Comparison of ENCODE assay signal across 14 cellular contexts in the genomic region with DNA sequence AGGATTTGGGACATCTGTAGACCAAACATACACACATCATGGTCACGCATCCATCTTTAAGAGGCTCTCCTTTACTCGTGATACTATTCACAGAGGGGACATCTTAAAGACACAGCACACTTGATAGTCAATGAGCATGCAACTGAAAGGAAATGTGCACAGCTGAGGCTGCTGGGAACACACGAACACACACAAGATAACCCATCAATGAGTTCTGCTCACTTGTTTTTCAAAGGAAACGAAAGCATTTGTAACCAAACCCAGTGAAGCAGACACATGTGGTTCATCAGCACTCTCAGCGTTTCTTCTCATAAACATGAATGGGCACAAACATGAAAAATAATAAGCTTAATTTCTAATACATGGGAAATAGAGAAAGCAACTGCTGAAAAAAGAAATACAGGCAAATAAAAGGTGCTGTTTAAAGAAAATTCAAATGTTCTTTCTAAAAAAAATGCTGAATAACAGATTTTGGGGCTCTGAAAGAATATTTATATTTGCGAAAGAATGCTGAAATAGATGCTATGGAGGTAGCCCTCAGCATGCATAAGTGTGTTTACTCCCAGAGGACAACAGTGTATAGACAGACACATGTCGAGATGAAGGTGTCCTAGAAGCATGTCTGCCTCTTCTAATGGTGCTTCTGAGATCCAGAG. TPM values are rescaled to one million over a fixed set of nuclear protein-coding genes. Genes with fewer than 3 reads are reported as not detected.
DNase-seq lines count a peak whose midpoint lies in the region; ATAC-seq lines count a peak whose summit lies in the region.
"Had no signal": no experiment of that assay in that cellular context is flagged by ENCODE, and none has a peak within 500 bp of the region (broad histone marks: within the 10 kb centered on the region; RNA-seq: fewer than 3 reads in every experiment).

No MANE protein-coding gene starts in this region.

- H3K4me1 Mint-ChIP-seq in activated naive CD8-positive, alpha-beta T cell treated with anti-CD3 and anti-CD28 coated beads, Interleukin-2, amount 10 ng/mL, durations not matched to agents 7 days and 5 days, result peaks cover 7% of the 10 kb centered on the region
- peaks cover 2% of the 10 kb centered on the region for H3K4me1 Mint-ChIP-seq in activated naive CD8-positive, alpha-beta T cell treated with anti-CD3 and anti-CD28 coated beads, Interleukin-2, amount 50 U/mL, for 24 hours

- POLR2A ChIA-PET in activated naive CD8-positive, alpha-beta T cell treated with anti-CD3 and anti-CD28 coated beads, Interleukin-2, amount 10 ng/mL, durations not matched to agents 7 days and 5 days (lab: Charles Lee), result no interaction called here

- H3K36me3 Mint-ChIP-seq in activated naive CD8-positive, alpha-beta T cell treated with anti-CD3 and anti-CD28 coated beads, Interleukin-2, amount 10 ng/mL, durations not matched to agents 7 days and 5 days, result peaks cover 4% of the 10 kb centered on the region
- peaks cover 5% of the 10 kb centered on the region for H3K36me3 Mint-ChIP-seq in activated naive CD8-positive, alpha-beta T cell treated with anti-CD3 and anti-CD28 coated beads, Interleukin-2, amount 50 U/mL, for 24 hours (ENCODE audit: low read depth)
- H3K36me3 Mint-ChIP-seq: activated CD4-positive, alpha-beta memory T cell treated with anti-CD3 and anti-CD28 coated beads for 36 hours had no signal

- peak overlapping the region; percentile 18 for H3K27ac Mint-ChIP-seq in activated naive CD8-positive, alpha-beta T cell treated with anti-CD3 and anti-CD28 coated beads, Interleukin-2, amount 10 ng/mL, durations not matched to agents 7 days and 5 days
- no peak overlapping the region for H3K27ac Mint-ChIP-seq in activated naive CD8-positive, alpha-beta T cell treated with anti-CD3 and anti-CD28 coated beads, Interleukin-2, amount 50 U/mL, for 24 hours
- H3K27ac Mint-ChIP-seq: activated CD4-positive, alpha-beta memory T cell treated with anti-CD3 and anti-CD28 coated beads for 36 hours had no signal

- H3K4me3 Mint-ChIP-seq in activated naive CD8-positive, alpha-beta T cell treated with anti-CD3 and anti-CD28 coated beads, Interleukin-2, amount 10 ng/mL, durations not matched to agents 7 days and 5 days, result no peak overlapping the region
- no peak overlapping the region for H3K4me3 Mint-ChIP-seq in activated naive CD8-positive, alpha-beta T cell treated with anti-CD3 and anti-CD28 coated beads, Interleukin-2, amount 50 U/mL, for 24 hours
- H3K4me3 Mint-ChIP-seq: activated CD4-positive, alpha-beta memory T cell treated with anti-CD3 and anti-CD28 coated beads for 36 hours had no signal

- H3K9me3 Mint-ChIP-seq in activated naive CD8-positive, alpha-beta T cell treated with anti-CD3 and anti-CD28 coated beads, Interleukin-2, amount 10 ng/mL, durations not matched to agents 7 days and 5 days, result peaks cover 5% of the 10 kb centered on the region
- H3K9me3 Mint-ChIP-seq in activated naive CD8-positive, alpha-beta T cell treated with anti-CD3 and anti-CD28 coated beads, Interleukin-2, amount 50 U/mL, for 24 hours, result peaks cover 7% of the 10 kb centered on the region
- H3K9me3 Mint-ChIP-seq: activated CD4-positive, alpha-beta memory T cell treated with anti-CD3 and anti-CD28 coated beads for 36 hours had no signal

- DNase-seq in activated naive CD8-positive, alpha-beta T cell treated with anti-CD3 and anti-CD28 coated beads, Interleukin-2, amount 10 ng/mL, durations not matched to agents 7 days and 5 days, result no peak
- DNase-seq in activated naive CD8-positive, alpha-beta T cell treated with anti-CD3 and anti-CD28 coated beads, Interleukin-2, amount 50 U/mL, for 24 hours, result no peak
- no peak for DNase-seq in NCI-H1092 (lab: John Stamatoyannopoulos, UW)
- no peak for DNase-seq in NCI-H748 treated with DMSO at 0.1 percent for 48 hours (lab: John Stamatoyannopoulos, UW)
- DNase-seq in OCI-M1 (lab: John Stamatoyannopoulos, UW), result no peak
- DNase-seq: activated CD4-positive, alpha-beta memory T cell treated with anti-CD3 and anti-CD28 coated beads for 36 hours; esophagus squamous epithelium; NCI-H2171 treated with DMSO at 0.1 percent for 48 hours; stimulated activated CD4-positive, alpha-beta T cell treated with anti-CD3 and anti-CD28 coated beads, Interleukin-4, amount 100 ng/mL, for 24 hours had no signal

- no peaks in the 10 kb centered on the region for H3K27me3 Mint-ChIP-seq in activated naive CD8-positive, alpha-beta T cell treated with anti-CD3 and anti-CD28 coated beads, Interleukin-2, amount 10 ng/mL, durations not matched to agents 7 days and 5 days
- H3K27me3 Mint-ChIP-seq in activated naive CD8-positive, alpha-beta T cell treated with anti-CD3 and anti-CD28 coated beads, Interleukin-2, amount 50 U/mL, for 24 hours, result no peaks in the 10 kb centered on the region

- peak; percentile 78 for ATAC-seq in activated naive CD8-positive, alpha-beta T cell treated with anti-CD3 and anti-CD28 coated beads, Interleukin-2, amount 10 ng/mL, durations not matched to agents 7 days and 5 days (ENCODE audit: low read depth)
- no peak for ATAC-seq in activated naive CD8-positive, alpha-beta T cell treated with anti-CD3 and anti-CD28 coated beads, Interleukin-2, amount 50 U/mL, for 24 hours
- ATAC-seq in GM21619 (IDR thresholded peaks at IDR 0.05; ENCODE audit: unreplicated experiment), result peak; percentile 91
- peak; percentile 95 for ATAC-seq in HG03196 (IDR thresholded peaks at IDR 0.05; ENCODE audit: unreplicated experiment)
- no peak for ATAC-seq in esophagus mucosa

RNA-seq across cellular contexts. Expression of a gene that starts 59.7 kb away (rescaled TPM):
- not detected for total RNA-seq in activated naive CD8-positive, alpha-beta T cell treated with anti-CD3 and anti-CD28 coated beads, Interleukin-2, amount 10 ng/mL, durations not matched to agents 7 days and 5 days
- 1.1 TPM for total RNA-seq in esophagus mucosa
- total RNA-seq: activated CD4-positive, alpha-beta memory T cell treated with anti-CD3 and anti-CD28 coated beads for 36 hours; kidney epithelial cell; ureter had no signal

Comparison
In these comparisons a context has a peak if more than half of its experiments do, and no peak if none do; other contexts are left out.
1. ATAC-seq: peak in activated naive CD8-positive, alpha-beta T cell treated with anti-CD3 and anti-CD28 coated beads, Interleukin-2, amount 10 ng/mL, durations not matched to agents 7 days and 5 days (single experiment), GM21619 (single experiment) and HG03196 (single experiment); none in activated naive CD8-positive, alpha-beta T cell treated with anti-CD3 and anti-CD28 coated beads, Interleukin-2, amount 50 U/mL, for 24 hours (single experiment) and esophagus mucosa (single experiment).